Comparison of ENCODE assay signal across 11 cellular contexts in genomic region chr1:20590313-20590777, GRCh38. TPM values are rescaled to one million over a fixed set of nuclear protein-coding genes. Genes with fewer than 3 reads are reported as not detected.
A peak's percentile ranks its signal among the peaks of the same experiment; 100 is the strongest.
DNase-seq lines count a peak whose midpoint lies in the region; ATAC-seq, FAIRE-seq and TF ChIP-seq lines count a peak whose summit lies in the region.
"Had no signal": no experiment of that assay in that cellular context is flagged by ENCODE, and none has a peak within 500 bp of the region (broad histone marks: within the 10 kb centered on the region; RNA-seq: fewer than 3 reads in every experiment).

No MANE protein-coding gene starts in this region.

- peak overlapping the region in 3 of 4 donors; percentile 69 to 91 (median 88) for H3K27ac ChIP-seq in Peyer's patch
- peak overlapping the region; percentile 59 for H3K27ac ChIP-seq in foreskin keratinocyte
- no peak overlapping the region for H3K27ac ChIP-seq in osteoblast (ENCODE audit: low read depth, low read length)

- H3K27me3 ChIP-seq in Peyer's patch (no peaks in the 10 kb centered on the region), foreskin keratinocyte (no peaks in the 10 kb centered on the region), osteoblast (ENCODE audit: insufficient read depth, low read length) (no peaks in the 10 kb centered on the region)

- H3K36me3 ChIP-seq in Peyer's patch (no peaks in the 10 kb centered on the region), osteoblast (ENCODE audit: insufficient read depth, low read length) (no peaks in the 10 kb centered on the region)

- H3K4me3 ChIP-seq in Peyer's patch (peak overlapping the region in 2 of 4 donors; percentile 51 to 64), osteoblast (ENCODE audit: insufficient read depth, low read length) (peak overlapping the region; percentile 56)

- peak overlapping the region; percentile 11 for H2AFZ ChIP-seq in osteoblast (ENCODE audit: low read length)

- H3K4me2 ChIP-seq in osteoblast (ENCODE audit: insufficient read depth, low read length), result peak overlapping the region; percentile 63

- peak; percentile 54 to 68 for TF ChIP-seq POLR2A in Peyer's patch (IDR thresholded peaks at IDR 0.05)

- H3K79me2 ChIP-seq in osteoblast (ENCODE audit: insufficient read depth, low read length), result no peaks in the 10 kb centered on the region

- TF ChIP-seq CTCF in Peyer's patch (IDR thresholded peaks at IDR 0.05) (no peak), foreskin keratinocyte (conservative IDR thresholded peaks at IDR 0.05) (no peak), osteoblast (IDR thresholded peaks at IDR 0.05; ENCODE audit: extremely low read depth, low read depth, low read length) (no peak)

- ATAC-seq in foreskin keratinocyte (no peak), HG03045 (IDR thresholded peaks at IDR 0.05; ENCODE audit: unreplicated experiment) (no peak), HG02798 (IDR thresholded peaks at IDR 0.05; ENCODE audit: poor library complexity, unreplicated experiment) (no peak)

- H3K9me3 ChIP-seq in Peyer's patch, result peaks cover 0 to 4% (median 0%) of the 10 kb centered on the region in 4 donors
- no peaks in the 10 kb centered on the region for H3K9me3 ChIP-seq in osteoblast (ENCODE audit: low read depth, low read length)

- no peaks in the 10 kb centered on the region for H4K20me1 ChIP-seq in osteoblast (ENCODE audit: insufficient read depth, low read length)

- no peak for FAIRE-seq in HTR-8/SVneo (lab: Jason Lieb, UNC)

- H3K4me1 ChIP-seq in Peyer's patch (peaks cover 0 to 16% (median 0%) of the 10 kb centered on the region in 4 donors), foreskin keratinocyte (peaks cover 3% of the 10 kb centered on the region), osteoblast (ENCODE audit: insufficient read depth, low read length) (peaks cover 29% of the 10 kb centered on the region)

- peak; percentile 82 for DNase-seq in GM03348 (ENCODE audit: low spot score)
- peak in 2 of 3 donors; percentile 68 to 78 for DNase-seq in Peyer's patch
- DNase-seq in foreskin keratinocyte, result no peak
- DNase-seq in osteoblast (ENCODE audit: insufficient read length, low spot score, missing footprints), result peak; percentile 77
- no peak for DNase-seq in HTR-8/SVneo (ENCODE audit: insufficient read length, low spot score)
- no peak for DNase-seq in stimulated activated CD4-positive, alpha-beta T cell treated with anti-CD3 and anti-CD28 coated beads, Interleukin-2, amount 100 ng/mL, for 24 hours
- DNase-seq: COR-L47, Kasumi-1 had no signal

RNA-seq across cellular contexts. Expression of gene CDA, which starts 1.4 kb away (rescaled TPM):
- total RNA-seq in Peyer's patch (10 to 100 TPM in 3 of 4 donors, not detected in 1; 33.9 to 47.1 (median 39.1) TPM), foreskin keratinocyte (23.6 and 59.1 TPM in 2 replicates), osteoblast (0.59 and 1.1 TPM in 2 replicates)
- polyA plus RNA-seq in foreskin keratinocyte, result 72.2 and 142 TPM in 2 replicates

RNA-seq across cellular contexts. Expression of gene FAM43B, which starts 38.0 kb away (rescaled TPM):
- total RNA-seq in Peyer's patch, result not detected
- 0.07 TPM in 1 of 2 replicates, not detected in the other for total RNA-seq in foreskin keratinocyte
- polyA plus RNA-seq in foreskin keratinocyte, result 0.02 and 0.07 TPM in 2 replicates
- total RNA-seq in osteoblast, result under 0.01 TPM in 1 of 2 replicates, not detected in the other
- total RNA-seq: bronchial epithelial cell had no signal

RNA-seq across cellular contexts. Expression of gene PINK1, which starts 42.9 kb away (rescaled TPM):
- total RNA-seq in Peyer's patch (10 to 100 TPM; 71.8 to 96.1 (median 89.4) TPM), foreskin keratinocyte (55.8 and 56.8 TPM in 2 replicates), osteoblast (73.1 and 79.3 TPM in 2 replicates)
- 51.2 and 55.1 TPM in 2 replicates for polyA plus RNA-seq in foreskin keratinocyte

Comparison
In these comparisons a context has a peak if more than half of its experiments do, and no peak if none do; other contexts are left out.
1. DNase-seq: peak in GM03348 (single experiment), Peyer's patch (2 of 3) and osteoblast (single experiment); none in foreskin keratinocyte (0 of 2), HTR-8/SVneo (single experiment) and stimulated activated CD4-positive, alpha-beta T cell treated with anti-CD3 and anti-CD28 coated beads, Interleukin-2, amount 100 ng/mL, for 24 hours (0 of 2).